1 cellular context compared by ENCODE assay signal in genomic region chr7:65981965-65982792, GRCh38.
TF ChIP-seq lines count a peak whose summit lies in the region.

GUSB (minus strand) TSS chr7:65982213; CDS start chr7:65982183, 30 bp downstream.

TF ChIP-seq in GM12878, 131 proteins besides CTCF, POLR2A, EP300 and RAD21 (continued from another document):
- no peak for TF ChIP-seq E2F4 (IDR thresholded peaks at IDR 0.05; ENCODE audit: low read depth, low read length)
